Comparison of ENCODE assay signal across 26 cellular contexts in genomic region chrX:135453381-135453780, GRCh38.
"Had no signal": no experiment of that assay in that cellular context is flagged by ENCODE, and none has a peak within 500 bp of the region (broad histone marks: within the 10 kb centered on the region; RNA-seq: fewer than 3 reads in every experiment).

No MANE protein-coding gene starts in this region.

- H3K27ac ChIP-seq: cardiac muscle cell, SK-N-MC, VCaP had no signal

- ATAC-seq: activated CD4-positive, CD25-positive, alpha-beta regulatory T cell treated with anti-CD3 and anti-CD28 coated beads, Interleukin-2, amount 50 U/mL, for 24 hours; activated CD8-positive, alpha-beta T cell treated with anti-CD3 and anti-CD28 coated beads for 36 hours; Panc1; Right ventricle myocardium inferior; T-cell had no signal

- H3K27me3 ChIP-seq: cardiac muscle cell had no signal

- DNase-seq: activated CD4-positive, alpha-beta T cell treated with anti-CD3 and anti-CD28 coated beads for 4 hours; activated CD8-positive, alpha-beta memory T cell treated with anti-CD3 and anti-CD28 coated beads, Interleukin-2, amount 50 U/mL, for 4 hours; activated CD8-positive, alpha-beta T cell treated with anti-CD3 and anti-CD28 coated beads for 36 hours; activated effector memory CD4-positive, alpha-beta T cell treated with anti-CD3 and anti-CD28 coated beads, Interleukin-2, amount 50 U/mL, for 16 hours; activated naive CD4-positive, alpha-beta T cell treated with anti-CD3 and anti-CD28 coated beads for 36 hours; activated T-cell treated with anti-CD3 and anti-CD28 coated beads, Interleukin-2, amount 50 U/mL, for 1 hour; amygdala; Kasumi-1; NCI-H1105 treated with DMSO at 0.1 percent for 48 hours; NCI-H1436 treated with DMSO at 0.1 percent for 48 hours; NCI-H187; NCI-H2081; NCI-H446; NCI-H524; NK-92 treated with Interleukin-12 subunit alpha and Interleukin-12 subunit beta, amount 100 ng/mL, for 24 hours; OCI-M1; RPMI8226; T-cell; T-helper 2 cell; T1000 had no signal

- H3K36me3 ChIP-seq: cardiac muscle cell had no signal

- H3K4me3 ChIP-seq: cardiac muscle cell, SK-N-MC had no signal
